In genomic region chr1:246066553-246066952, GRCh38 we compare ENCODE assay signal across 1 cellular context.
TF ChIP-seq lines count a peak whose summit lies in the region.

No MANE protein-coding gene starts in this region.

TF ChIP-seq in H1, 55 proteins besides CTCF, POLR2A, EP300 and RAD21:
- no peak for TF ChIP-seq TAF1 (IDR thresholded peaks at IDR 0.05; ENCODE audit: low read depth, low read length)
- TF ChIP-seq SUZ12 (IDR thresholded peaks at IDR 0.05; ENCODE audit: low read length), result no peak
- TF ChIP-seq SIRT6 (IDR thresholded peaks at IDR 0.05; ENCODE audit: low read length), result no peak
- TF ChIP-seq E2F6 (IDR thresholded peaks at IDR 0.05), result no peak
- no peak for TF ChIP-seq CTBP2 (IDR thresholded peaks at IDR 0.05; ENCODE audit: borderline replicate concordance, insufficient read depth, insufficient read length, low read length)
- TF ChIP-seq RNF2 (IDR thresholded peaks at IDR 0.05; ENCODE audit: borderline replicate concordance, low read depth, low read length, missing control alignments, poor library complexity, severe bottlenecking), result no peak
- TF ChIP-seq CBX8 (IDR thresholded peaks at IDR 0.05; ENCODE audit: borderline replicate concordance, low read depth, low read length), result no peak
- TF ChIP-seq POLR2AphosphoS5 (IDR thresholded peaks at IDR 0.05; ENCODE audit: low read depth, low read length), result no peak
- TF ChIP-seq TAF7 (optimal IDR thresholded peaks at IDR 0.05; ENCODE audit: borderline replicate concordance, low read depth, low read length), result no peak
- no peak for TF ChIP-seq SP4 (IDR thresholded peaks at IDR 0.05; ENCODE audit: low read length)
- TF ChIP-seq CEBPB (IDR thresholded peaks at IDR 0.05; ENCODE audit: low read depth, low read length), result no peak
- TF ChIP-seq KDM5A (IDR thresholded peaks at IDR 0.05; ENCODE audit: low read length), result no peak
- no peak for TF ChIP-seq TEAD4 (IDR thresholded peaks at IDR 0.05; ENCODE audit: low read depth, low read length)
- no peak for TF ChIP-seq POU5F1 (IDR thresholded peaks at IDR 0.05; ENCODE audit: low read depth, low read length)
- no peak for TF ChIP-seq GABPA (IDR thresholded peaks at IDR 0.05; ENCODE audit: borderline replicate concordance, insufficient read depth, low read length)
- no peak for TF ChIP-seq NRF1 (IDR thresholded peaks at IDR 0.05; ENCODE audit: low read depth, low read length)
TF ChIP-seq in H1: peak in this region for 0.
